ENCODE assay signal across 8 cellular contexts in genomic region chr13:52617070-52618060, GRCh38. TPM values are rescaled to one million over a fixed set of nuclear protein-coding genes. Genes with fewer than 3 reads are reported as not detected.
DNase-seq lines count a peak whose midpoint lies in the region; ATAC-seq and TF ChIP-seq lines count a peak whose summit lies in the region.

No MANE protein-coding gene starts in this region.

- H3K4me1 ChIP-seq in right cardiac atrium (ENCODE audit: control insufficient read depth, insufficient read depth, low read length) (no peaks in the 10 kb centered on the region), uterus (no peaks in the 10 kb centered on the region)

- H3K4me3 ChIP-seq in right cardiac atrium (ENCODE audit: low read length) (peak overlapping the region; percentile 94), uterus (peak overlapping the region; percentile 61 to 71)

- peak overlapping the region; percentile 82 for H3K27ac ChIP-seq in angular gyrus (ENCODE audit: low read depth, low read length)
- H3K27ac ChIP-seq in right cardiac atrium (ENCODE audit: low read length) = peak overlapping the region; percentile 77
- peak overlapping the region; percentile 85 to 93 for H3K27ac ChIP-seq in uterus

- no peaks in the 10 kb centered on the region for H3K27me3 ChIP-seq in right cardiac atrium (ENCODE audit: control insufficient read depth, insufficient read depth)
- H3K27me3 ChIP-seq in uterus = no peaks in the 10 kb centered on the region

- intact Hi-C loops in right cardiac atrium (cut with DNase I) = no loop called here
- intact Hi-C loops in uterus (cut with DNase I; ENCODE audit: low total_unique reads) = no loop called here

- H3K9me3 ChIP-seq in right cardiac atrium (ENCODE audit: control insufficient read depth, low read length) (no peaks in the 10 kb centered on the region), uterus (no peaks in the 10 kb centered on the region)

- peak in 1 of 2 donors; percentile 40 for TF ChIP-seq POLR2A in uterus (IDR thresholded peaks at IDR 0.05)

- TF ChIP-seq CTCF in uterus (IDR thresholded peaks at IDR 0.05) = peak in 1 of 4 experiments; percentile 12

- 1% methylated on average over 51 of the region's 51 CpGs for WGBS in right cardiac atrium

- peak; percentile 72 for DNase-seq in NCI-H1694 (lab: John Stamatoyannopoulos, UW)
- peak; percentile 55 to 88 (median 69) for DNase-seq in T-helper 1 cell
- peak; percentile 82 to 91 (median 91) for DNase-seq in right cardiac atrium
- peak; percentile 83 for DNase-seq in putamen (ENCODE audit: low spot score)
- peak; percentile 81 to 85 for DNase-seq in uterus

- ATAC-seq in GM18499 (IDR thresholded peaks at IDR 0.05; ENCODE audit: insufficient read depth, unreplicated experiment) = peak; percentile 88
- peak; percentile 94 for ATAC-seq in HG02885 (IDR thresholded peaks at IDR 0.05; ENCODE audit: poor library complexity, unreplicated experiment)
- peak; percentile 98 to 99 for ATAC-seq in right cardiac atrium

- no peaks in the 10 kb centered on the region for H3K36me3 ChIP-seq in uterus

RNA-seq across cellular contexts. Expression of gene HNRNPA1L2, which starts 24.9 kb away (rescaled TPM):
- total RNA-seq in right cardiac atrium = 1 to 10 TPM; 3.4 to 5.1 (median 4.7) TPM
- polyA plus RNA-seq in right cardiac atrium = 6.3 TPM
- total RNA-seq in uterus = 10 to 100 TPM in 1 of 4 donors, 1 to 10 TPM in 2, under 1 TPM in 1; 0.51 to 12.9 (median 7.4) TPM

RNA-seq across cellular contexts. Expression of gene SUGT1, which starts 35.3 kb away (rescaled TPM):
- 10 to 100 TPM; 46.1 to 71.5 (median 56.8) TPM for total RNA-seq in right cardiac atrium
- polyA plus RNA-seq in right cardiac atrium = 54.5 TPM
- 100 to 1,000 TPM in 1 of 4 donors, 10 to 100 TPM in 3; 20.9 to 102 (median 60.5) TPM for total RNA-seq in uterus

Comparison
In these comparisons a context has a peak if more than half of its experiments do, and no peak if none do; other contexts are left out.
1. Peak in every context shown above with its lines: DNase-seq, ATAC-seq, H3K4me3 ChIP-seq and H3K27ac ChIP-seq.